Comparison of ENCODE assay signal across 18 cellular contexts in genomic region chr14:36981832-36982528, GRCh38.
DNase-seq lines count a peak whose midpoint lies in the region; ATAC-seq, FAIRE-seq and TF ChIP-seq lines count a peak whose summit lies in the region.
"Had no signal": no experiment of that assay in that cellular context is flagged by ENCODE, and none has a peak within 500 bp of the region (broad histone marks: within the 10 kb centered on the region; RNA-seq: fewer than 3 reads in every experiment).

No MANE protein-coding gene starts in this region.

- peak; percentile 80 for FAIRE-seq in A549 (lab: Jason Lieb, UNC)
- FAIRE-seq: D721Med had no signal

- no peak for TF ChIP-seq RAD21 in A549 (conservative IDR thresholded peaks at IDR 0.05 in 1 of 2, IDR thresholded peaks at IDR 0.05 in 1 of 2)

- H3K4me3 ChIP-seq in A549: no peak overlapping the region
- H3K4me3 ChIP-seq in body of pancreas: no peak overlapping the region
- H3K4me3 ChIP-seq: Peyer's patch, uterus had no signal

- H3K9me3 ChIP-seq in A549 (no peaks in the 10 kb centered on the region), body of pancreas (no peaks in the 10 kb centered on the region)
- H3K9me3 ChIP-seq: Peyer's patch, uterus had no signal

- H3K27ac Mint-ChIP-seq in HFFc6: peak overlapping the region; percentile 71
- H3K27ac Mint-ChIP-seq: activated naive CD4-positive, alpha-beta T cell treated with anti-CD3 and anti-CD28 coated beads, Interleukin-2, amount 50 U/mL, for 72 hours; stimulated activated memory B cell treated with anti-CD40 and anti-IgM and Interleukin-4, amounts not matched to agents 10 μg/mL and 1 μg/mL and 100 μg/mL, for 72 hours had no signal

- TF ChIP-seq CTCF in A549 (IDR thresholded peaks at IDR 0.05) (no peak), HFFc6 (IDR thresholded peaks at IDR 0.05) (no peak), body of pancreas (IDR thresholded peaks at IDR 0.05) (no peak)

- peaks cover 39% of the 10 kb centered on the region for H3K4me1 Mint-ChIP-seq in HFFc6 (ENCODE audit: low read depth)
- H3K4me1 Mint-ChIP-seq: stimulated activated memory B cell treated with anti-CD40 and anti-IgM and Interleukin-4, amounts not matched to agents 10 μg/mL and 1 μg/mL and 100 μg/mL, for 72 hours had no signal

- intact Hi-C loops in body of pancreas (cut with DNase I): no loop called here

- DNase-seq in A549 (ENCODE audit: low read depth in 1 of 2, low spot score in 1 of 2) (peak; percentile 26 to 54), HFFc6 (peak; percentile 50), body of pancreas (no peak), glomerular endothelial cell (ENCODE audit: extremely low read depth, low read depth, low spot score) (peak; percentile 12)
- DNase-seq in activated CD4-positive, alpha-beta T cell treated with anti-CD3 and anti-CD28 coated beads, Interleukin-2, amount 50 U/mL, for 4 hours: no peak
- DNase-seq: cerebellar nuclear complex, erythroblast, NCI-H1694, NCI-H510A, Peyer's patch, T-helper 2 cell, uterus had no signal

- peaks cover 6% of the 10 kb centered on the region; the same call in 1 of the 2 replicates for H3K36me3 Mint-ChIP-seq in HFFc6 (ENCODE audit: low read depth)
- H3K36me3 Mint-ChIP-seq: activated naive CD4-positive, alpha-beta T cell treated with anti-CD3 and anti-CD28 coated beads, Interleukin-2, amount 50 U/mL, for 72 hours; stimulated activated memory B cell treated with anti-CD40 and anti-IgM and Interleukin-4, amounts not matched to agents 10 μg/mL and 1 μg/mL and 100 μg/mL, for 72 hours had no signal

- H3K27me3 ChIP-seq in body of pancreas: no peaks in the 10 kb centered on the region
- H3K27me3 ChIP-seq: Peyer's patch, uterus had no signal

- CTCF ChIA-PET in A549 (lab: Yijun Ruan, JAX): no interaction called here

- peak overlapping the region; percentile 49 for H3K4me2 ChIP-seq in A549

- H3K4me3 Mint-ChIP-seq in HFFc6: no peak overlapping the region
- H3K4me3 Mint-ChIP-seq: stimulated activated memory B cell treated with anti-CD40 and anti-IgM and Interleukin-4, amounts not matched to agents 10 μg/mL and 1 μg/mL and 100 μg/mL, for 72 hours had no signal

- ATAC-seq in A549 (peak; percentile 34 to 78; a peak in 4 of 6 replicates), body of pancreas (peak; percentile 94), GM21619 (IDR thresholded peaks at IDR 0.05; ENCODE audit: unreplicated experiment) (no peak), HG03108 (IDR thresholded peaks at IDR 0.05; ENCODE audit: unreplicated experiment) (no peak), HG02938 (IDR thresholded peaks at IDR 0.05; ENCODE audit: unreplicated experiment) (no peak)
- ATAC-seq: activated naive CD4-positive, alpha-beta T cell treated with anti-CD3 and anti-CD28 coated beads, Interleukin-2, amount 50 U/mL, for 72 hours; stimulated activated memory B cell treated with anti-CD40 and anti-IgM and Interleukin-4, amounts not matched to agents 10 μg/mL and 1 μg/mL and 100 μg/mL, for 72 hours had no signal

- TF ChIP-seq EP300 in A549 (IDR thresholded peaks at IDR 0.05): no peak

- H3K27ac ChIP-seq in A549 (peak overlapping the region; percentile 69 to 77), body of pancreas (peak overlapping the region in 3 of 4 donors; percentile 47 to 76 (median 67))
- H3K27ac ChIP-seq: Peyer's patch, uterus had no signal

- no peaks in the 10 kb centered on the region for H3K27me3 Mint-ChIP-seq in HFFc6 (ENCODE audit: insufficient read depth)
- H3K27me3 Mint-ChIP-seq: stimulated activated memory B cell treated with anti-CD40 and anti-IgM and Interleukin-4, amounts not matched to agents 10 μg/mL and 1 μg/mL and 100 μg/mL, for 72 hours had no signal

- TF ChIP-seq POLR2A in A549 (IDR thresholded peaks at IDR 0.05; ENCODE audit: low read length): no peak
- TF ChIP-seq POLR2A in body of pancreas (IDR thresholded peaks at IDR 0.05): no peak

- no peaks in the 10 kb centered on the region for H3K9me3 Mint-ChIP-seq in HFFc6

- no peaks in the 10 kb centered on the region for H3K36me3 ChIP-seq in body of pancreas (replicated peaks in 1 of 2; ENCODE audit: insufficient read depth in 1 of 2, low read depth in 2 of 2)
- H3K36me3 ChIP-seq: Peyer's patch, uterus had no signal

- peaks cover 28% of the 10 kb centered on the region for H3K4me1 ChIP-seq in A549
- H3K4me1 ChIP-seq in body of pancreas: peaks cover 15% of the 10 kb centered on the region
- H3K4me1 ChIP-seq: Peyer's patch, uterus had no signal

- POLR2A ChIA-PET in A549 (lab: Yijun Ruan, JAX): no interaction called here

- 48% methylated on average over 3 of the region's 3 CpGs for WGBS in A549 (ENCODE audit: missing lambda C conversion rate)
- 64 to 74% methylated on average over 3 of the region's 3 CpGs for WGBS in body of pancreas, 2 donors

TF ChIP-seq in A549, 52 proteins besides CTCF, POLR2A, EP300 and RAD21:
- TF ChIP-seq HOXA7 (CRISPR knock-in tag; IDR thresholded peaks at IDR 0.05) (no peak), MYC (IDR thresholded peaks at IDR 0.05; ENCODE audit: borderline replicate concordance, low read length) (no peak), CHD4 (IDR thresholded peaks at IDR 0.05; ENCODE audit: borderline replicate concordance) (no peak), CEBPB (IDR thresholded peaks at IDR 0.05) (peak in 1 of 2 experiments; percentile 31; a peak in 1 of 4 replicates), GATA3 (IDR thresholded peaks at IDR 0.05; ENCODE audit: borderline replicate concordance) (peak; percentile 44; the same call in 1 of the 2 replicates), EHMT2 (IDR thresholded peaks at IDR 0.05; ENCODE audit: low read depth) (no peak), FOSL2 (IDR thresholded peaks at IDR 0.05) (peak; percentile 48; the same call in 1 of the 2 replicates), FOSL2 (CRISPR knock-in tag; IDR thresholded peaks at IDR 0.05) (peak; percentile 96), JUNB (IDR thresholded peaks at IDR 0.05) (peak; percentile 79), CBX8 (IDR thresholded peaks at IDR 0.05) (no peak), FOSB (CRISPR knock-in tag; IDR thresholded peaks at IDR 0.05) (no peak), JUN (IDR thresholded peaks at IDR 0.05) (no peak)

Comparison
In these comparisons a context has a peak if more than half of its experiments do, and no peak if none do; other contexts are left out.
1. ATAC-seq: peak in A549 (2 of 2) and body of pancreas (single experiment); none in GM21619 (single experiment), HG03108 (single experiment) and HG02938 (single experiment).
2. DNase-seq: peak in A549 (2 of 2), HFFc6 (single experiment) and glomerular endothelial cell (single experiment); none in body of pancreas (0 of 4) and activated CD4-positive, alpha-beta T cell treated with anti-CD3 and anti-CD28 coated beads, Interleukin-2, amount 50 U/mL, for 4 hours (0 of 2).